In the genomic region with DNA sequence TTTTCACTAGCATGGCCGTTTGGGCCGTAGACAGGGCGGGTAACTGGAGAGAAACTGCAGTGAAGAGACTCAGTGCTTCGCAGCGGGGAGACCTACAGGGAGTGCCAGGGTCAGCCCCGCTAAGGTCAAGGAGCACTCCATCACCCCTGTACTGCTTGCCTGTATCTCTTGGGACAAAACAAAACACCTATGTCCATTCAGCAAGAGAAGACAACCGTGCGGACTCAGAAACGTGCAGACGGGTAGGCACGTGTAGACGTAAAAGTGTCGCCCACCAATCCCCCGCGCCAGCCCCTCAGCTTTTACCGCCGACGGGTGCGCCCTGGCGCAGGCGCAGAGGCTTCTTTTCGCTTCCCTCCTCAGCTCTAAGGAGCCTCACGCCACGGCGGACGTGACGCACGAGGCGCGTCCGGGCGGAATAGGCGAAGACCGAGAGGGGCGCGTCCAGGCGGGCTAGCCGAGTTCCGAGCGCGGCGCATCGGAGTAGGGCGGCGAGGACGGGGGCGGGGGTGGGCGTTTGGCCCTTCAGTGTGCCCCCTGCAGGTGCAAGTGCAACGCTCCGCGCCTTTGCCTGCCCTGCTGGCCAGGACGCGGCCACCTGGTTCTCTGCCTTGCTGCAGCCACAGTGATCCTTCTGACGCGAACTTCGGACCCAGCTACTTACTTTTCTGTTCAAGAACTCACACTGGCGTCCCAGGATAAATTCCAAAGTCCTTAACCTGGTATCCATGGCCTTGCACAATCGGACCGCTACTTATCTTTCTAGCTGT, we compare ENCODE assay signal across 8 cellular contexts. TPM values are rescaled to one million over a fixed set of nuclear protein-coding genes. Genes with fewer than 3 reads are reported as not detected.
A peak's percentile ranks its signal among the peaks of the same experiment; 100 is the strongest.
DNase-seq lines count a peak whose midpoint lies in the region; TF ChIP-seq lines count a peak whose summit lies in the region.

No MANE protein-coding gene starts in this region.

- H3K4me3 ChIP-seq in SJSA1 = peak overlapping the region; percentile 52
- H3K4me3 ChIP-seq in suprapubic skin = peak overlapping the region; percentile 59

- H3K4me3 Mint-ChIP-seq in HFFc6 = peak overlapping the region; percentile 94
- peak overlapping the region; percentile 92 for H3K4me3 Mint-ChIP-seq in activated naive CD4-positive, alpha-beta T cell treated with anti-CD3 and anti-CD28 coated beads, Interleukin-2, amount 10 ng/mL, durations not matched to agents 7 days and 5 days

- TF ChIP-seq EP300 in suprapubic skin (IDR thresholded peaks at IDR 0.05) = no peak

- DNase-seq in GM10248 (ENCODE audit: extremely low spot score) (peak; percentile 90), HFFc6 (peak; percentile 92), MV-4-11 (lab: John Stamatoyannopoulos, UW) (peak; percentile 89), SJSA1 (ENCODE audit: low read depth in 1 of 2, low spot score in 2 of 2) (peak; percentile 90 to 96), germinal center (ENCODE audit: low spot score) (peak; percentile 86), nucleus accumbens (lab: John Stamatoyannopoulos, UW) (peak in 55 of 56 donors; percentile 67 to 97 (median 89)), suprapubic skin (ENCODE audit: low spot score in 2 of 2) (peak; percentile 96)
- peak; percentile 98 for DNase-seq in activated naive CD4-positive, alpha-beta T cell treated with anti-CD3 and anti-CD28 coated beads, Interleukin-2, amount 10 ng/mL, durations not matched to agents 7 days and 5 days

- peaks cover 20% of the 10 kb centered on the region for H3K4me1 ChIP-seq in SJSA1 (replicated peaks)
- peaks cover 47% of the 10 kb centered on the region for H3K4me1 ChIP-seq in suprapubic skin

- peak overlapping the region; percentile 96 for H3K27ac Mint-ChIP-seq in HFFc6
- peak overlapping the region; percentile 99 for H3K27ac Mint-ChIP-seq in activated naive CD4-positive, alpha-beta T cell treated with anti-CD3 and anti-CD28 coated beads, Interleukin-2, amount 10 ng/mL, durations not matched to agents 7 days and 5 days

- no peak for TF ChIP-seq POLR2A in suprapubic skin (IDR thresholded peaks at IDR 0.05)

- H3K4me1 Mint-ChIP-seq in HFFc6 (ENCODE audit: low read depth) = peaks cover 51% of the 10 kb centered on the region
- peaks cover 68% of the 10 kb centered on the region for H3K4me1 Mint-ChIP-seq in activated naive CD4-positive, alpha-beta T cell treated with anti-CD3 and anti-CD28 coated beads, Interleukin-2, amount 10 ng/mL, durations not matched to agents 7 days and 5 days

- H3K36me3 Mint-ChIP-seq in HFFc6 (ENCODE audit: low read depth) = no peaks in the 10 kb centered on the region; the same call in 1 of the 2 replicates
- H3K36me3 Mint-ChIP-seq in activated naive CD4-positive, alpha-beta T cell treated with anti-CD3 and anti-CD28 coated beads, Interleukin-2, amount 10 ng/mL, durations not matched to agents 7 days and 5 days = peaks cover 27% of the 10 kb centered on the region

- H3K36me3 ChIP-seq in SJSA1 = peaks cover 2% of the 10 kb centered on the region; the same call in 1 of the 2 replicates
- no peaks in the 10 kb centered on the region for H3K36me3 ChIP-seq in suprapubic skin

- no peaks in the 10 kb centered on the region for H3K27me3 ChIP-seq in SJSA1 (replicated peaks)
- no peaks in the 10 kb centered on the region for H3K27me3 ChIP-seq in suprapubic skin

- H3K27ac ChIP-seq in SJSA1 (peak overlapping the region; percentile 50), suprapubic skin (peak overlapping the region; percentile 69)

- TF ChIP-seq CTCF in GM10248 (IDR thresholded peaks at IDR 0.05; ENCODE audit: control extremely low read depth, extremely low read depth, low read depth, missing control alignments) (peak; percentile 61), HFFc6 (IDR thresholded peaks at IDR 0.05) (peak; percentile 76), suprapubic skin (IDR thresholded peaks at IDR 0.05) (peak; percentile 1 to 43)

- POLR2A ChIA-PET in GM10248 (lab: Yijun Ruan, JAX) = interaction anchor here (1.2 to 1.6 kb wide), 3 partner anchors 12 to 373 kb away, joined by 3 to 7 read pairs (median 6); no protein-coding TSS in a partner anchor

- no peaks in the 10 kb centered on the region for H3K27me3 Mint-ChIP-seq in HFFc6 (ENCODE audit: insufficient read depth)
- H3K27me3 Mint-ChIP-seq in activated naive CD4-positive, alpha-beta T cell treated with anti-CD3 and anti-CD28 coated beads, Interleukin-2, amount 10 ng/mL, durations not matched to agents 7 days and 5 days = no peaks in the 10 kb centered on the region

- CTCF ChIA-PET in GM10248 (lab: Yijun Ruan, JAX) = interaction anchor here (0.7 to 3.8 kb wide), 17 partner anchors 9 to 177 kb away, joined by 3 to 32 read pairs (median 5); no protein-coding TSS in a partner anchor
- CTCF ChIA-PET in activated naive CD4-positive, alpha-beta T cell treated with anti-CD3 and anti-CD28 coated beads, Interleukin-2, amount 10 ng/mL, durations not matched to agents 7 days and 5 days (lab: Charles Lee) = interaction anchor here (0.9 to 2.6 kb wide), 5 partner anchors 9 to 105 kb away, joined by 3 to 25 read pairs (median 5); no protein-coding TSS in a partner anchor

- H3K9me3 ChIP-seq in SJSA1 (replicated peaks) = no peaks in the 10 kb centered on the region
- H3K9me3 ChIP-seq in suprapubic skin = no peaks in the 10 kb centered on the region

- WGBS in suprapubic skin = under 1% methylated on average over 38 of the region's 59 CpGs

- H3K9me3 Mint-ChIP-seq in HFFc6 = no peaks in the 10 kb centered on the region
- H3K9me3 Mint-ChIP-seq in activated naive CD4-positive, alpha-beta T cell treated with anti-CD3 and anti-CD28 coated beads, Interleukin-2, amount 10 ng/mL, durations not matched to agents 7 days and 5 days = no peaks in the 10 kb centered on the region

RNA-seq across cellular contexts. Expression of a gene that starts 3.3 kb away (rescaled TPM):
- 10 to 100 TPM; 20.9 to 31.4 (median 24.6) TPM for total RNA-seq in HFFc6 (2021; fragmentation: NEBNext Ultra II Directional; extraction: Animal tissue kit (Norgen Biotek cat#: 25700))
- total RNA-seq in SJSA1 (2014; rRNA removed; shearing (Covaris generic)) = 4.7 and 16.2 TPM in 2 replicates
- total RNA-seq in suprapubic skin = 10 to 100 TPM; 18.3 to 38.3 (median 27.7) TPM

Comparison
In these comparisons a context has a peak if more than half of its experiments do, and no peak if none do; other contexts are left out.
1. Peak in every context shown above with its lines: DNase-seq, H3K4me3 ChIP-seq and H3K27ac ChIP-seq.
2. CTCF ChIP-seq: peak in every context shown above with its lines; median percentile 76 in HFFc6; 61 in GM10248; 22 in suprapubic skin.